ENCODE assay signal across 11 cellular contexts in the genomic region with DNA sequence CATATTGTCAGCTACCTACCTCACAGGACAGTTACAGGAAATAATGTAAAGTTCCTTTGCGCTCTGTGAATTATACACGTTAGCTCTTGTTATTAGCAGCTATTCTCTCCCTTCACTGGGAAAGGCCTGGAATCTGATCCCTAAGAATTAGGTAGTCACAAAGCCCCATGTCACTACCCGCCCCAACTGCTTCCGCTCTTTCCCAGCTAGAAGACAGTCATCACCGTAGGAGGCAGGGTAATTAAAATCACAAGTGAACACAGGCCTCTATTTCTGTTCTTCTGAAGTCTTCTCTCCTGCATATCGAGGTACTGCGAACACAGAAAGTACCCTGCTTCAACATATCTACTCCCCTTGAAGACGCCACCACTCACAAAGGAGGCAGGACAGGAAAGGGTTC. TPM values are rescaled to one million over a fixed set of nuclear protein-coding genes. Genes with fewer than 3 reads are reported as not detected.
DNase-seq lines count a peak whose midpoint lies in the region; ATAC-seq, FAIRE-seq and TF ChIP-seq lines count a peak whose summit lies in the region.
"Had no signal": no experiment of that assay in that cellular context is flagged by ENCODE, and none has a peak within 500 bp of the region (broad histone marks: within the 10 kb centered on the region; RNA-seq: fewer than 3 reads in every experiment).

No MANE protein-coding gene starts in this region.

- TF ChIP-seq CTCF in CD14-positive monocyte (IDR thresholded peaks at IDR 0.05) (no peak), MM.1S (IDR thresholded peaks at IDR 0.05; ENCODE audit: low read length) (no peak), psoas muscle (IDR thresholded peaks at IDR 0.05) (no peak)

- intact Hi-C loops in CD14-positive monocyte (cut with micrococcal nuclease) (loop anchor here in 1 of 2 donors (2.0 kb wide), 1 partner anchor 18 kb away; no protein-coding TSS in a partner anchor), psoas muscle (cut with DNase I) (loop anchor here in 1 of 2 donors (5.0 kb wide), 1 partner anchor 62 kb away; no protein-coding TSS in a partner anchor)
- intact Hi-C loops in dendritic cell treated with granulocyte-macrophage colony-stimulating factor and Interleukin-4, amounts not matched to agents 40 ng/mL and 50 ng/mL, for 4 days (cut with micrococcal nuclease), result no loop called here

- H3K4me1 Mint-ChIP-seq in CD14-positive monocyte, result peaks cover 51% of the 10 kb centered on the region
- H3K4me1 Mint-ChIP-seq in dendritic cell treated with granulocyte-macrophage colony-stimulating factor and Interleukin-4, amounts not matched to agents 40 ng/mL and 50 ng/mL, for 4 days (ENCODE audit: low read depth), result peaks cover 67% of the 10 kb centered on the region

- peaks cover 61% of the 10 kb centered on the region for H3K4me1 ChIP-seq in MM.1S (ENCODE audit: low read length)
- peaks cover 56% of the 10 kb centered on the region for H3K4me1 ChIP-seq in psoas muscle

- H3K9me3 Mint-ChIP-seq in CD14-positive monocyte, result no peaks in the 10 kb centered on the region
- no peaks in the 10 kb centered on the region for H3K9me3 Mint-ChIP-seq in dendritic cell treated with granulocyte-macrophage colony-stimulating factor and Interleukin-4, amounts not matched to agents 40 ng/mL and 50 ng/mL, for 4 days

- peaks cover 34 to 61% of the 10 kb centered on the region in 2 donors for H3K36me3 Mint-ChIP-seq in CD14-positive monocyte
- peaks cover 74% of the 10 kb centered on the region for H3K36me3 Mint-ChIP-seq in dendritic cell treated with granulocyte-macrophage colony-stimulating factor and Interleukin-4, amounts not matched to agents 40 ng/mL and 50 ng/mL, for 4 days (ENCODE audit: low read depth)

- H3K9me3 ChIP-seq in MM.1S (replicated peaks; ENCODE audit: insufficient read depth, low read length), result no peaks in the 10 kb centered on the region
- H3K9me3 ChIP-seq in psoas muscle, result no peaks in the 10 kb centered on the region
- H3K9me3 ChIP-seq: body of pancreas had no signal

- ATAC-seq in psoas muscle, result no peak
- ATAC-seq in GM19351 (IDR thresholded peaks at IDR 0.05; ENCODE audit: unreplicated experiment), result no peak
- ATAC-seq: body of pancreas had no signal

- no peak overlapping the region for H3K4me2 ChIP-seq in MM.1S (ENCODE audit: low read depth, low read length)

- H3K27ac Mint-ChIP-seq in CD14-positive monocyte, result peak overlapping the region in 5 of 7 donors; percentile 70 to 87 (median 86)
- peak overlapping the region; percentile 13 for H3K27ac Mint-ChIP-seq in dendritic cell treated with granulocyte-macrophage colony-stimulating factor and Interleukin-4, amounts not matched to agents 40 ng/mL and 50 ng/mL, for 4 days

- H3K9me2 ChIP-seq in MM.1S (replicated peaks; ENCODE audit: insufficient read depth, low read length), result no peaks in the 10 kb centered on the region

- H3K4me3 ChIP-seq in MM.1S (ENCODE audit: low read length) (no peak overlapping the region), psoas muscle (no peak overlapping the region)
- H3K4me3 ChIP-seq: body of pancreas had no signal

- H3K27me3 ChIP-seq in MM.1S (replicated peaks; ENCODE audit: insufficient read depth, low read length) (no peaks in the 10 kb centered on the region), psoas muscle (ENCODE audit: insufficient read depth in 3 of 3, low read length in 2 of 3) (no peaks in the 10 kb centered on the region)
- H3K27me3 ChIP-seq: body of pancreas had no signal

- H2AFZ ChIP-seq in MM.1S (ENCODE audit: low read length), result no peak overlapping the region

- peaks cover 0 to 12% (median 2%) of the 10 kb centered on the region in 3 donors for H3K27me3 Mint-ChIP-seq in CD14-positive monocyte (ENCODE audit: low read depth in 3 of 3)
- no peaks in the 10 kb centered on the region for H3K27me3 Mint-ChIP-seq in dendritic cell treated with granulocyte-macrophage colony-stimulating factor and Interleukin-4, amounts not matched to agents 40 ng/mL and 50 ng/mL, for 4 days

- DNase-seq in CD14-positive monocyte (ENCODE audit: low spot score) (no peak), MM.1S (no peak), psoas muscle (peak in 1 of 2 donors; percentile 12), urothelium cell line (ENCODE audit: low spot score) (no peak), NCI-H774 (lab: John Stamatoyannopoulos, UW) (no peak)
- DNase-seq in stimulated activated CD4-positive, alpha-beta T cell treated with anti-CD3 and anti-CD28 coated beads, Interleukin-4, amount 100 ng/mL, for 24 hours, result no peak
- DNase-seq: activated CD4-positive, alpha-beta T cell treated with anti-CD3 and anti-CD28 coated beads for 48 hours; body of pancreas; NCI-H1417 had no signal

- peak overlapping the region; percentile 99; the same call in 1 of the 2 replicates for H3K27ac ChIP-seq in MM.1S (ENCODE audit: low read length)
- H3K27ac ChIP-seq in psoas muscle, result peak overlapping the region; percentile 99

- no peak for FAIRE-seq in urothelium cell line (lab: Jason Lieb, UNC)

- H3K36me3 ChIP-seq in MM.1S (replicated peaks; ENCODE audit: insufficient read depth, low read length), result peaks cover 7% of the 10 kb centered on the region
- peaks cover 5 to 62% of the 10 kb centered on the region in 2 donors for H3K36me3 ChIP-seq in psoas muscle (ENCODE audit: insufficient read depth in 1 of 2, low read depth in 1 of 2)

- H3K4me3 Mint-ChIP-seq in CD14-positive monocyte, result no peak overlapping the region
- H3K4me3 Mint-ChIP-seq in dendritic cell treated with granulocyte-macrophage colony-stimulating factor and Interleukin-4, amounts not matched to agents 40 ng/mL and 50 ng/mL, for 4 days, result no peak overlapping the region

- peaks cover 43% of the 10 kb centered on the region for H3K79me2 ChIP-seq in MM.1S (ENCODE audit: low read length)

- 60 to 79% (median 66%) methylated on average over 8 of the region's 8 CpGs for WGBS in psoas muscle, 3 donors

- 0 out of 2 replicates have a peak, but pooled peaks cover 5% of the 10 kb centered on the region for H4K20me1 ChIP-seq in MM.1S (ENCODE audit: insufficient read depth, low read length)

- H3K9ac ChIP-seq in MM.1S (ENCODE audit: low read length), result no peak overlapping the region

- peaks cover 69% of the 10 kb centered on the region for H3F3A ChIP-seq in MM.1S (ENCODE audit: insufficient read depth, low read length)

RNA-seq across cellular contexts. Expression of a gene that starts 12.6 kb away (rescaled TPM):
- polyA plus RNA-seq in CD14-positive monocyte, result 100 to 1,000 TPM in 1 of 2 donors, 10 to 100 TPM in 1; 80.0 to 103 TPM
- 100 to 1,000 TPM; 376 to 679 (median 425) TPM for total RNA-seq in psoas muscle
- 100 to 1,000 TPM in 2 of 3 donors, 10 to 100 TPM in 1; 93.5 to 227 (median 206) TPM for polyA plus RNA-seq in psoas muscle

RNA-seq across cellular contexts. Expression of a gene that starts 14.5 kb away (rescaled TPM):
- polyA plus RNA-seq in CD14-positive monocyte (100 to 1,000 TPM; 490 to 491 TPM), psoas muscle (1,000 to 10,000 TPM; 1,687 to 2,356 (median 2,243) TPM)
- total RNA-seq in psoas muscle, result 1,000 to 10,000 TPM; 1,137 to 1,954 (median 1,509) TPM

RNA-seq across cellular contexts. Expression of a gene that starts 32.1 kb away (rescaled TPM):
- polyA plus RNA-seq in CD14-positive monocyte (1 to 10 TPM; 1.8 to 2.1 TPM), psoas muscle (10 to 100 TPM; 12.1 to 15.5 (median 12.7) TPM)
- total RNA-seq in psoas muscle, result 10 to 100 TPM; 14.3 to 23.7 (median 19.6) TPM

RNA-seq across cellular contexts. Expression of a gene that starts 42.5 kb away (rescaled TPM):
- polyA plus RNA-seq in CD14-positive monocyte, result 10 to 100 TPM; 14.0 to 17.6 TPM
- 10 to 100 TPM; 20.0 to 32.5 (median 28.6) TPM for total RNA-seq in psoas muscle
- polyA plus RNA-seq in psoas muscle, result 10 to 100 TPM; 18.4 to 27.1 (median 26.9) TPM

RNA-seq across cellular contexts. Expression of a gene that starts 53.4 kb away (rescaled TPM):
- polyA plus RNA-seq in CD14-positive monocyte (10 to 100 TPM in 1 of 2 donors, 1 to 10 TPM in 1; 7.2 to 10.6 TPM), psoas muscle (10 to 100 TPM in 2 of 3 donors, 1 to 10 TPM in 1; 7.4 to 11.3 (median 11.1) TPM)
- total RNA-seq in psoas muscle, result 10 to 100 TPM; 14.1 to 19.5 (median 16.9) TPM

Comparison
In these comparisons a context has a peak if more than half of its experiments do, and no peak if none do; other contexts are left out.
1. RNA of a gene that starts 32.1 kb away (polyA plus RNA-seq): 12.1 to 15.5 TPM in psoas muscle; 1.8 to 2.1 TPM in CD14-positive monocyte; every median in the first group is over 4 times any median in the second.